In genomic region chr1:3618904-3619671, GRCh38 we compare ENCODE assay signal across 8 cellular contexts.
A peak's percentile ranks its signal among the peaks of the same experiment; 100 is the strongest.
DNase-seq lines count a peak whose midpoint lies in the region; ATAC-seq lines count a peak whose summit lies in the region.

No MANE protein-coding gene starts in this region.

- DNase-seq in AG20443 (ENCODE audit: low spot score) = peak; percentile 87
- DNase-seq in NCI-H2196 treated with DMSO at 0.1 percent for 48 hours (lab: John Stamatoyannopoulos, UW; ENCODE audit: unreplicated experiment) = peak; percentile 56
- peak in 50 of 61 donors; percentile 10 to 86 (median 42) for DNase-seq in caudate nucleus (lab: John Stamatoyannopoulos, UW)
- peak; percentile 54 for DNase-seq in kidney glomerular epithelial cell (lab: John Stamatoyannopoulos, UW)
- DNase-seq in stimulated activated CD4-positive, alpha-beta T cell treated with anti-CD3 and anti-CD28 coated beads, Interleukin-2, amount 100 ng/mL, for 24 hours = peak; percentile 75 to 83

- ATAC-seq in GM21367 (IDR thresholded peaks at IDR 0.05; ENCODE audit: unreplicated experiment) = peak; percentile 54
- peak; percentile 82 to 86 for ATAC-seq in activated CD4-positive, CD25-positive, alpha-beta regulatory T cell treated with anti-CD3 and anti-CD28 coated beads, Interleukin-2, amount 50 U/mL, for 24 hours
- ATAC-seq in HG02840 (IDR thresholded peaks at IDR 0.05; ENCODE audit: low FRiP score, unreplicated experiment) = no peak

- no peak overlapping the region for H3K27ac ChIP-seq in caudate nucleus (ENCODE audit: low read depth, low read length)
